In the genomic region with DNA sequence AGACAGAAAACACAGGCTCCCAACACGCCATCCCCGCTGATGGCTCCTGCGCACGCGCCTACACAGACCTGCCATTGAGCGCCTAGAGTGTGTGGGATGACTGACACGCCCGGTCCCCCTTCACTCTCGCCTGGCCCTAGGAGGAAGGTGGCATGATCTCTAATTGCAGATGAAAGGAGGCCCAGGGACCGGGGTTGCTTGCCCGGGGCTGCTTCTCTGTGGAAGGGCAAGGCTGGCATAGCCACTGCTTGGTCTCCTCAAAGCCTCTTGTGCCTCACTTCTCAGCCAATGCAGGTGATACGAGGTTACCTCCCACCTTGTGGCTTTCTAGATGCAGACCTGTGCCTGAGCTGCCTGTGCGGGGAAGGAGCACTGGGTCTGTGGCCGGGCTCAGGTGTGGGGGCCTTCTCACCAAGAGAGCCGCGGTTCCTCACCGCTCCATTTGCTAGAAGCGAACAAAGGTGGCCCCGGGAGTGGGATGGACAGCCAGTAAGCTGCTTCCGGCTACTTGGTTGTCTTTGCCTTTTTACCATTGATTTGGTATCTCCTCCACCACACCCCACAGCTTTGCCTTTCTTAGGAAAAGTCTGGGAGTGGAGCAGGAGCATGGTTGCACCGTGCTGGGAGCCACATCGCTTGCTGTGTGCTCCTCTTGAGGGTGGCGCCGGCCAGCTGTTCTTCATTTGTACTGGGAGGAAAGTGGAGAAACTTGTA, we compare ENCODE assay signal across 27 cellular contexts. TPM values are rescaled to one million over a fixed set of nuclear protein-coding genes. Genes with fewer than 3 reads are reported as not detected.
DNase-seq lines count a peak whose midpoint lies in the region; ATAC-seq and TF ChIP-seq lines count a peak whose summit lies in the region.
"Had no signal": no experiment of that assay in that cellular context is flagged by ENCODE, and none has a peak within 500 bp of the region (broad histone marks: within the 10 kb centered on the region; RNA-seq: fewer than 3 reads in every experiment).

No MANE protein-coding gene starts in this region.

- no peak overlapping the region for H2AFZ ChIP-seq in neuronal stem cell (ENCODE audit: low read length)

- no peak overlapping the region for H2BK12ac ChIP-seq in neuronal stem cell (ENCODE audit: low read length)

- H3K4me1 Mint-ChIP-seq in Caco-2 (ENCODE audit: low read depth, unreplicated experiment), result peaks cover 32% of the 10 kb centered on the region
- peaks cover 10% of the 10 kb centered on the region for H3K4me1 Mint-ChIP-seq in T-helper 2 cell treated with Interferon-gamma antibody and Interleukin-4, amounts not matched to agents 5 μg/mL and 100 μg/mL, for 36 hours (ENCODE audit: low read depth)

- BruUV-seq in Caco-2 (replicated peaks; lab: Mats Ljungman, UMichigan), result no TSS peak

- H3K27me3 ChIP-seq in Caco-2 (replicated peaks; ENCODE audit: control insufficient read depth, insufficient read depth, low read length) (no peaks in the 10 kb centered on the region), neuronal stem cell (ENCODE audit: control insufficient read depth in 3 of 3, insufficient read depth in 3 of 3, low read depth in 1 of 3, low read length in 3 of 3) (no peaks in the 10 kb centered on the region)
- H3K27me3 ChIP-seq: cardiac muscle cell, dorsolateral prefrontal cortex, foreskin keratinocyte, pancreas, right lobe of liver, vagina had no signal

- no peak overlapping the region for H2BK5ac ChIP-seq in neuronal stem cell (ENCODE audit: low read length)

- no peak overlapping the region for H2BK120ac ChIP-seq in neuronal stem cell (ENCODE audit: low read depth, low read length)

- DNase-seq in Caco-2, result no peak
- DNase-seq in head of caudate nucleus, result peak; percentile 46 to 88 (median 72)
- no peak for DNase-seq in neuronal stem cell (ENCODE audit: low spot score)
- DNase-seq in NCI-H1694 (lab: John Stamatoyannopoulos, UW), result no peak
- no peak for DNase-seq in activated naive CD4-positive, alpha-beta T cell treated with Interleukin-2 at 50 U/mL for 16 hours
- no peak for DNase-seq in T-helper 2 cell treated with Interferon-gamma antibody and Interleukin-4, amounts not matched to agents 5 μg/mL and 100 μg/mL, for 36 hours (ENCODE audit: low spot score)
- DNase-seq: activated B cell treated with CpG ODN at 0.5 μM for 24 hours; activated CD4-positive, alpha-beta memory T cell treated with anti-CD3 and anti-CD28 coated beads for 36 hours; activated naive CD4-positive, alpha-beta T cell treated with anti-CD3 and anti-CD28 coated beads, Interleukin-2, amount 10 ng/mL, durations not matched to agents 7 days and 5 days; DMS79; kidney glomerular epithelial cell; natural killer cell; NCI-H1694 treated with DMSO at 0.1 percent for 48 hours; NCI-H2227 treated with DMSO at 0.1 percent for 48 hours; NCI-H748 treated with DMSO at 0.1 percent for 48 hours; stimulated activated CD4-positive, alpha-beta T cell treated with anti-CD3 and anti-CD28 coated beads, Interleukin-15, amount 100 ng/mL, for 24 hours; substantia nigra; T-helper 9 cell had no signal

- H4K8ac ChIP-seq in neuronal stem cell (ENCODE audit: low read depth, low read length), result no peak overlapping the region

- no peak overlapping the region for H4K91ac ChIP-seq in neuronal stem cell (ENCODE audit: low read depth, low read length, poor library complexity)

- peaks cover 5% of the 10 kb centered on the region for H3K36me3 Mint-ChIP-seq in Caco-2 (ENCODE audit: insufficient read depth, unreplicated experiment)
- H3K36me3 Mint-ChIP-seq in T-helper 2 cell treated with Interferon-gamma antibody and Interleukin-4, amounts not matched to agents 5 μg/mL and 100 μg/mL, for 36 hours (ENCODE audit: low read depth), result no peaks in the 10 kb centered on the region
- H3K36me3 Mint-ChIP-seq: activated CD4-positive, alpha-beta memory T cell treated with anti-CD3 and anti-CD28 coated beads for 36 hours; memory B cell; natural killer cell had no signal

- H2BK15ac ChIP-seq in neuronal stem cell (ENCODE audit: low read length), result no peak overlapping the region

- peaks cover 5% of the 10 kb centered on the region for H3K79me1 ChIP-seq in neuronal stem cell (ENCODE audit: low read depth, low read length)

- no peaks in the 10 kb centered on the region for H3K9me3 ChIP-seq in Caco-2
- H3K9me3 ChIP-seq in neuronal stem cell (replicated peaks in 1 of 2; ENCODE audit: control insufficient read depth in 2 of 2, insufficient read depth in 1 of 2, low read depth in 1 of 2, low read length in 2 of 2), result no peaks in the 10 kb centered on the region
- H3K9me3 ChIP-seq: pancreas, right lobe of liver, vagina had no signal

- no peak overlapping the region for H3K4ac ChIP-seq in neuronal stem cell (ENCODE audit: low read length)

- H3K27ac ChIP-seq in 22Rv1 (peak overlapping the region; percentile 85), neuronal stem cell (replicated peaks; ENCODE audit: low read length) (no peak overlapping the region)
- H3K27ac ChIP-seq: cardiac muscle cell, foreskin keratinocyte, right lobe of liver, vagina had no signal

- H3K27ac Mint-ChIP-seq in Caco-2 (ENCODE audit: unreplicated experiment), result peak overlapping the region; percentile 79
- no peak overlapping the region for H3K27ac Mint-ChIP-seq in T-helper 2 cell treated with Interferon-gamma antibody and Interleukin-4, amounts not matched to agents 5 μg/mL and 100 μg/mL, for 36 hours
- H3K27ac Mint-ChIP-seq: activated B cell treated with CpG ODN at 0.5 μM for 24 hours; activated CD4-positive, alpha-beta memory T cell treated with anti-CD3 and anti-CD28 coated beads for 36 hours; memory B cell had no signal

- POLR2A ChIA-PET in Caco-2 (lab: Charles Lee), result no interaction called here

- no peak overlapping the region for H3K9ac ChIP-seq in neuronal stem cell (ENCODE audit: low read depth, low read length, poor library complexity)

- no peaks in the 10 kb centered on the region for H3K9me3 Mint-ChIP-seq in Caco-2 (ENCODE audit: unreplicated experiment)
- no peaks in the 10 kb centered on the region for H3K9me3 Mint-ChIP-seq in T-helper 2 cell treated with Interferon-gamma antibody and Interleukin-4, amounts not matched to agents 5 μg/mL and 100 μg/mL, for 36 hours
- H3K9me3 Mint-ChIP-seq: activated B cell treated with CpG ODN at 0.5 μM for 24 hours; activated CD4-positive, alpha-beta memory T cell treated with anti-CD3 and anti-CD28 coated beads for 36 hours; activated naive CD4-positive, alpha-beta T cell treated with anti-CD3 and anti-CD28 coated beads, Interleukin-2, amount 10 ng/mL, durations not matched to agents 7 days and 5 days; memory B cell; natural killer cell had no signal

- intact Hi-C loops in Caco-2 (cut with micrococcal nuclease; ENCODE audit: unreplicated experiment) (no loop called here), head of caudate nucleus (cut with DNase I) (no loop called here)

- no peak overlapping the region for H3K14ac ChIP-seq in neuronal stem cell (ENCODE audit: low read length)

- peak overlapping the region; percentile 82 for H3K18ac ChIP-seq in neuronal stem cell (ENCODE audit: low read length)

- peaks cover 32% of the 10 kb centered on the region for H3K4me1 ChIP-seq in Caco-2
- peaks cover 17 to 31% of the 10 kb centered on the region in 2 donors for H3K4me1 ChIP-seq in neuronal stem cell (ENCODE audit: control insufficient read depth in 2 of 2, insufficient read depth in 1 of 2, low read depth in 1 of 2, low read length in 2 of 2)
- H3K4me1 ChIP-seq: foreskin keratinocyte had no signal

- no peak overlapping the region for H3K23ac ChIP-seq in neuronal stem cell (ENCODE audit: low read depth, low read length, poor library complexity)

- H3K4me2 ChIP-seq in neuronal stem cell (ENCODE audit: insufficient read depth, low read length, poor library complexity, severe bottlenecking), result no peak overlapping the region

- ATAC-seq in GM18868 (IDR thresholded peaks at IDR 0.05; ENCODE audit: unreplicated experiment), result no peak
- ATAC-seq: natural killer cell, right lobe of liver had no signal

- H3K36me3 ChIP-seq in Caco-2 (ENCODE audit: control insufficient read depth, insufficient read depth, low read length) (no peaks in the 10 kb centered on the region; the same call in 1 of the 2 replicates), neuronal stem cell (replicated peaks in 1 of 2; ENCODE audit: control insufficient read depth in 2 of 2, insufficient read depth in 2 of 2, low read length in 2 of 2) (no peaks in the 10 kb centered on the region)
- H3K36me3 ChIP-seq: cardiac muscle cell, pancreas, right lobe of liver, vagina had no signal

- TF ChIP-seq CTCF in 22Rv1 (IDR thresholded peaks at IDR 0.05) (no peak), Caco-2 (IDR thresholded peaks at IDR 0.05; ENCODE audit: insufficient read depth in 1 of 2, low read depth in 1 of 2, low read length in 1 of 2, severe bottlenecking in 1 of 2, unreplicated experiment in 1 of 2) (no peak)

- CTCF ChIA-PET in Caco-2 (lab: Charles Lee), result interaction anchor here (0.8 to 1.3 kb wide), 2 partner anchors 30 to 50 kb away, joined by 3 to 4 read pairs; no protein-coding TSS in a partner anchor

- H3K4me3 ChIP-seq in Caco-2 (ENCODE audit: low read depth, low read length) (no peak overlapping the region), neuronal stem cell (ENCODE audit: low read length in 2 of 2) (no peak overlapping the region)
- H3K4me3 ChIP-seq: cardiac muscle cell, dorsolateral prefrontal cortex, pancreas, right lobe of liver, vagina had no signal

- peak overlapping the region; percentile 76 for H3K4me3 Mint-ChIP-seq in Caco-2 (ENCODE audit: unreplicated experiment)
- no peak overlapping the region for H3K4me3 Mint-ChIP-seq in T-helper 2 cell treated with Interferon-gamma antibody and Interleukin-4, amounts not matched to agents 5 μg/mL and 100 μg/mL, for 36 hours
- H3K4me3 Mint-ChIP-seq: activated B cell treated with CpG ODN at 0.5 μM for 24 hours; activated CD4-positive, alpha-beta memory T cell treated with anti-CD3 and anti-CD28 coated beads for 36 hours; activated naive CD4-positive, alpha-beta T cell treated with anti-CD3 and anti-CD28 coated beads, Interleukin-2, amount 10 ng/mL, durations not matched to agents 7 days and 5 days; memory B cell; natural killer cell had no signal

- H3K27me3 Mint-ChIP-seq in Caco-2 (ENCODE audit: insufficient read depth, unreplicated experiment), result no peaks in the 10 kb centered on the region
- no peaks in the 10 kb centered on the region for H3K27me3 Mint-ChIP-seq in T-helper 2 cell treated with Interferon-gamma antibody and Interleukin-4, amounts not matched to agents 5 μg/mL and 100 μg/mL, for 36 hours (ENCODE audit: low read depth)
- H3K27me3 Mint-ChIP-seq: activated B cell treated with CpG ODN at 0.5 μM for 24 hours; activated CD4-positive, alpha-beta memory T cell treated with anti-CD3 and anti-CD28 coated beads for 36 hours; activated naive CD4-positive, alpha-beta T cell treated with anti-CD3 and anti-CD28 coated beads, Interleukin-2, amount 10 ng/mL, durations not matched to agents 7 days and 5 days; memory B cell had no signal

- no CpG with 5 or more reads among the region's 24 CpGs for WGBS in neuronal stem cell (ENCODE audit: extremely low coverage in 2 of 2, insufficient read length in 2 of 2, insufficient replicate concordance in 1 of 2), 2 donors

- H2AK5ac ChIP-seq in neuronal stem cell (ENCODE audit: low read depth, low read length), result no peak overlapping the region

RNA-seq across cellular contexts. Expression of gene TBC1D14, which starts 47.0 kb away (rescaled TPM):
- 54.0 and 57.6 TPM in 2 replicates for total RNA-seq in Caco-2 (2022)
- 33.1 TPM for polyA plus RNA-seq in neuronal stem cell (2013, experiment 1 of 2)
- polyA plus RNA-seq in neuronal stem cell (2013, experiment 2 of 2), result 33.3 TPM

Comparison
In these comparisons a context has a peak if more than half of its experiments do, and no peak if none do; other contexts are left out.
1. DNase-seq: peak in head of caudate nucleus (42 of 42); none in Caco-2 (0 of 2), neuronal stem cell (single experiment), NCI-H1694 (single experiment), activated naive CD4-positive, alpha-beta T cell treated with Interleukin-2 at 50 U/mL for 16 hours (single experiment) and T-helper 2 cell treated with Interferon-gamma antibody and Interleukin-4, amounts not matched to agents 5 μg/mL and 100 μg/mL, for 36 hours (single experiment).